32 cellular contexts compared by ENCODE assay signal in the genomic region with DNA sequence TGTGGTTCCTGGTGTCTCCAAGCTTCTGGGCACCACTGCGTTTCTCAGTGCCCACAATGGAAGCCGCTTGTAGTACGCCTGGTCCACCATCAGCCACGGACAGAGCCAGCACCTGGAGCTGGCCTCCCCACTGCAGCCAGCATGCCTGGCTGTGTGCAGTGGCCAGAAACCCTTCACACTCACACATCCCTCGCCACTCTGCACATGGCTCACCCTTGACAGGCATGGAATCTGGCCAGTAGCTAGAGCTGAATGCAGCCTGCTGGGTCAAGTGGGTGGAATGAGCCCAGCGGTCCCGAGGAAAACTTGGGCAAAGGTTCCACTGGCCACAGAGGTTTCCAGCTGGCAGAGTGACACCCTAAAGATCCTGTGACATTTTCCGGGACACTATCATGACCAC.
"Had no signal": no experiment of that assay in that cellular context is flagged by ENCODE, and none has a peak within 500 bp of the region (broad histone marks: within the 10 kb centered on the region; RNA-seq: fewer than 3 reads in every experiment).

No MANE protein-coding gene starts in this region.

- H3K4me3 Mint-ChIP-seq: activated B cell treated with CpG ODN at 0.5 μM for 24 hours; activated CD4-positive, alpha-beta memory T cell treated with anti-CD3 and anti-CD28 coated beads, Interleukin-2, amount 10 ng/mL, durations not matched to agents 7 days and 5 days; activated CD8-positive, alpha-beta memory T cell treated with anti-CD3 and anti-CD28 coated beads, Interleukin-2, amount 10 ng/mL, durations not matched to agents 7 days and 5 days; activated naive CD4-positive, alpha-beta T cell treated with anti-CD3 and anti-CD28 coated beads, Interleukin-2, amount 10 ng/mL, durations not matched to agents 7 days and 5 days; activated naive CD8-positive, alpha-beta T cell; activated naive CD8-positive, alpha-beta T cell treated with anti-CD3 and anti-CD28 coated beads, Interleukin-2, amount 50 U/mL, for 24 hours; brain; IgD-negative memory B cell had no signal

- H3K9me3 Mint-ChIP-seq: activated naive CD4-positive, alpha-beta T cell treated with anti-CD3 and anti-CD28 coated beads, Interleukin-2, amount 10 ng/mL, durations not matched to agents 7 days and 5 days; brain had no signal

- H3K27ac Mint-ChIP-seq: activated B cell treated with CpG ODN at 0.5 μM for 24 hours; activated CD4-positive, alpha-beta memory T cell treated with anti-CD3 and anti-CD28 coated beads, Interleukin-2, amount 10 ng/mL, durations not matched to agents 7 days and 5 days; activated CD8-positive, alpha-beta memory T cell treated with anti-CD3 and anti-CD28 coated beads, Interleukin-2, amount 10 ng/mL, durations not matched to agents 7 days and 5 days; activated naive CD4-positive, alpha-beta T cell treated with anti-CD3 and anti-CD28 coated beads, Interleukin-2, amount 10 ng/mL, durations not matched to agents 7 days and 5 days; activated naive CD8-positive, alpha-beta T cell; activated naive CD8-positive, alpha-beta T cell treated with anti-CD3 and anti-CD28 coated beads, Interleukin-2, amount 50 U/mL, for 24 hours; brain; IgD-negative memory B cell had no signal

- H3K27me3 Mint-ChIP-seq: activated CD4-positive, alpha-beta memory T cell treated with anti-CD3 and anti-CD28 coated beads, Interleukin-2, amount 10 ng/mL, durations not matched to agents 7 days and 5 days; activated naive CD8-positive, alpha-beta T cell had no signal

- ATAC-seq: activated CD8-positive, alpha-beta memory T cell treated with anti-CD3 and anti-CD28 coated beads, Interleukin-2, amount 10 ng/mL, durations not matched to agents 7 days and 5 days; activated naive CD8-positive, alpha-beta T cell treated with anti-CD3 and anti-CD28 coated beads, Interleukin-2, amount 50 U/mL, for 24 hours; Panc1 had no signal

- H3K36me3 Mint-ChIP-seq: activated naive CD4-positive, alpha-beta T cell treated with anti-CD3 and anti-CD28 coated beads, Interleukin-2, amount 10 ng/mL, durations not matched to agents 7 days and 5 days; brain; IgD-negative memory B cell had no signal

- H3K27ac ChIP-seq: VCaP had no signal

- H3K4me1 Mint-ChIP-seq: activated naive CD4-positive, alpha-beta T cell treated with anti-CD3 and anti-CD28 coated beads, Interleukin-2, amount 10 ng/mL, durations not matched to agents 7 days and 5 days; brain had no signal

- DNase-seq: activated B cell treated with CpG ODN at 0.5 μM for 24 hours; activated CD4-positive, alpha-beta memory T cell treated with anti-CD3 and anti-CD28 coated beads, Interleukin-2, amount 10 ng/mL, durations not matched to agents 7 days and 5 days; activated CD4-positive, alpha-beta T cell treated with anti-CD3 and anti-CD28 coated beads for 4 hours; activated CD4-positive, CD25-positive, alpha-beta regulatory T cell treated with anti-CD3 and anti-CD28 coated beads, Interleukin-2, amount 50 U/mL, for 72 hours; activated CD8-positive, alpha-beta memory T cell treated with anti-CD3 and anti-CD28 coated beads for 24 hours; activated CD8-positive, alpha-beta memory T cell treated with anti-CD3 and anti-CD28 coated beads, Interleukin-2, amount 10 ng/mL, durations not matched to agents 7 days and 5 days; activated CD8-positive, alpha-beta memory T cell treated with anti-CD3 and anti-CD28 coated beads, Interleukin-2, amount 50 U/mL, for 48 hours; activated effector memory CD4-positive, alpha-beta T cell treated with Interleukin-2 at 50 U/mL for 16 hours; activated naive CD4-positive, alpha-beta T cell treated with anti-CD3 and anti-CD28 coated beads, Interleukin-2, amount 10 ng/mL, durations not matched to agents 7 days and 5 days; activated naive CD8-positive, alpha-beta T cell treated with anti-CD3 and anti-CD28 coated beads, Interleukin-2, amount 50 U/mL, for 24 hours; activated T-cell treated with anti-CD3 and anti-CD28 coated beads, Interleukin-2, amount 50 U/mL, for 48 hours; anterior cingulate cortex; Karpas-422; KBM-7; NCI-H1048; NCI-H1105 treated with DMSO at 0.1 percent for 48 hours; NCI-H1436; NCI-H1694; NCI-H1930; NCI-H2081 treated with DMSO at 0.1 percent for 48 hours; NCI-H226; NCI-H446 treated with DMSO at 0.1 percent for 48 hours; NCI-H524 treated with DMSO at 0.1 percent for 48 hours; SW 1271; T-helper 1 cell; T-helper 2 cell; T-helper 9 cell had no signal
